ENCODE assay signal across 8 cellular contexts in the genomic region with DNA sequence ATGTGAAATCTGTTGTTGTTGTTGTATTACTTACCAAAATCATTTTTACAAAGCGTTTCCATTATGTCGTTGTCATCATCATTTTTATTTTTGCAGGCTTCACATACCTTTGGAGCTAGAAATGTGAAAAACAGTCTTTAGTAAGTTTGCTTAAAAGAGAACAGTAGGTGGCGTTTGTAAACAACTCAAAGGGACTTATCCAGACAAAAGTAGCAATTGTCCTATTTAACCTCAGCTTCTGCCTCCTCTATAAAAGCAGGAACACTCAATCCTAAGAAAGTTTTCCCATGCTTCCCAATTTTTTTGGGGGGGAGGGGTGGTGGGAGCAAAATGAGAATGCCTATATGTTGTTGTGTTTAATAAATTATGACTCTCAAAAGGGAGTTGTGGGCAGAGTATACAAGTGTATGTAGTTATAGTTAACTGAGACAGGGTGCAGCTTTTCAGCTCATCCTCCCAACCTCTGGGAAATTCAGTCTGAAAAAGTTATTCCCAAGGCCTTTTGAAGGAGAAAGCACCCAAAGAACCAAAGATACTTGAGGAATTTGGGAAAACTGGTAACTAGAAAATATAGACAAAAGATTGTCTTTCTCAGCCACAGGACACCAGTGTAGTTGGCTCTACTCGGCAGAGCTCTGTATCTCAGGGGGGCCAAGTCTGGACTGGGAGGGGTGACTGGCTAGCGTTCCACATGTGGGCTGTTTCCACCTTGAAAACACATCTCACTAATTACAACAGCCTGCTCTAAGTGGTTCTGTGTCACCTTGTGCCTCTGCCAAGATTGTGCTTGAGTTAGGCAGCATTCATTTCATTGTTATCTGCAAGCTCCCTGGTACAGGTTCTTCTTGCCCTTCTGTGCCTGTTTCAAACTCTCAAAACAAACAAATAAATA. TPM values are rescaled to one million over a fixed set of nuclear protein-coding genes. Genes with fewer than 3 reads are reported as not detected.
DNase-seq lines count a peak whose midpoint lies in the region; ATAC-seq, FAIRE-seq and TF ChIP-seq lines count a peak whose summit lies in the region.

No MANE protein-coding gene starts in this region.

- ATAC-seq in GM12878 (peak; percentile 67), HG02938 (IDR thresholded peaks at IDR 0.05; ENCODE audit: unreplicated experiment) (no peak)

- H3K9me3 ChIP-seq in DOHH2 (ENCODE audit: control insufficient read depth, insufficient read depth, low read length) (no peaks in the 10 kb centered on the region), GM12878 (replicated peaks; ENCODE audit: control insufficient read depth, insufficient read depth, low read length) (no peaks in the 10 kb centered on the region; the same call in 2 of the 3 replicates)

- CTCF ChIA-PET in GM12878 (lab: Yijun Ruan, JAX) = interaction anchor here (0.7 to 2.7 kb wide), 15 partner anchors 9 to 720 kb away, joined by 3 to 25 read pairs (median 3); no protein-coding TSS in a partner anchor

- H3K9me2 ChIP-seq in DOHH2 (replicated peaks; ENCODE audit: control insufficient read depth, low read length) = no peaks in the 10 kb centered on the region

- no peaks in the 10 kb centered on the region for H3K79me1 ChIP-seq in mesendoderm (ENCODE audit: low read length)

- SMC1A ChIA-PET in GM12878 (lab: Charles Lee; ENCODE audit: uncharacterized antibody, unreplicated experiment) = interaction anchor here (0.7 to 2.1 kb wide), 6 partner anchors 11 to 720 kb away, joined by 3 to 6 read pairs (median 3); no protein-coding TSS in a partner anchor

- H3K18ac ChIP-seq in mesendoderm (ENCODE audit: low read length) = no peak overlapping the region

- RAD21 ChIA-PET in GM12878 (lab: Charles Lee; ENCODE audit: unreplicated experiment) = interaction anchor here (0.6 to 1.3 kb wide), 11 partner anchors 184 to 830 kb away, joined by 3 to 6 read pairs (median 3); a partner anchor contains a TSS

- H2BK5ac ChIP-seq in mesendoderm (ENCODE audit: low read length) = no peak overlapping the region

- no peak for TF ChIP-seq POLR2A in GM12878 (IDR thresholded peaks at IDR 0.05; ENCODE audit: low read depth, low read length)

- 9% methylated on average over 5 of the region's 5 CpGs for WGBS in GM12878 (ENCODE audit: insufficient coverage, insufficient replicate concordance, low lambda C conversion rate, missing lambda C conversion rate)
- WGBS in mesendoderm (ENCODE audit: extremely low coverage, insufficient coverage, low lambda C conversion rate) = no CpG with 5 or more reads among the region's 5 CpGs

- H4K20me1 ChIP-seq in DOHH2 (ENCODE audit: control insufficient read depth, insufficient read depth, low read depth, low read length) = no peaks in the 10 kb centered on the region
- H4K20me1 ChIP-seq in KMS-11 (ENCODE audit: insufficient read depth) = no peaks in the 10 kb centered on the region
- no peaks in the 10 kb centered on the region for H4K20me1 ChIP-seq in GM12878 (ENCODE audit: control insufficient read depth, insufficient read depth)

- peak overlapping the region; percentile 50 for H3K56ac ChIP-seq in mesendoderm (ENCODE audit: low read length)

- H4K8ac ChIP-seq in mesendoderm (ENCODE audit: low read depth, low read length) = no peak overlapping the region

- H3F3A ChIP-seq in DOHH2 (ENCODE audit: control insufficient read depth, insufficient read depth) = no peaks in the 10 kb centered on the region

- no peak overlapping the region for H2BK15ac ChIP-seq in mesendoderm (replicated peaks; ENCODE audit: low read depth)

- H3K27ac ChIP-seq in DOHH2 (ENCODE audit: low read depth, low read length) = no peak overlapping the region
- no peak overlapping the region for H3K27ac ChIP-seq in KMS-11
- no peak overlapping the region for H3K27ac ChIP-seq in GM12878 (ENCODE audit: control insufficient read depth, insufficient read depth)
- H3K27ac ChIP-seq in mesendoderm (ENCODE audit: low read depth, low read length) = no peak overlapping the region

- no peak overlapping the region for H2AK5ac ChIP-seq in mesendoderm (ENCODE audit: low read length)

- peaks cover 28% of the 10 kb centered on the region for H3K27me3 ChIP-seq in DOHH2 (ENCODE audit: control insufficient read depth, low read length)
- H3K27me3 ChIP-seq in KMS-11 (ENCODE audit: insufficient read depth, low read depth) = no peaks in the 10 kb centered on the region
- peaks cover 19 to 30% of the 10 kb centered on the region in 2 experiments for H3K27me3 ChIP-seq in GM12878 (replicated peaks in 1 of 2; ENCODE audit: control insufficient read depth in 2 of 2, insufficient read depth in 2 of 2, low read length in 1 of 2)
- H3K27me3 ChIP-seq in mesendoderm (ENCODE audit: insufficient read depth, low read length, poor library complexity) = no peaks in the 10 kb centered on the region

- H3K9ac ChIP-seq in KMS-11 = no peak overlapping the region
- no peak overlapping the region for H3K9ac ChIP-seq in GM12878 (ENCODE audit: control insufficient read depth, insufficient read depth, low read length)
- H3K9ac ChIP-seq in mesendoderm (ENCODE audit: low read length) = peak overlapping the region; percentile 43

- in situ Hi-C loops in GM12878 (cut with MboI) = no loop called here

- no peak overlapping the region for H2AFZ ChIP-seq in KMS-11 (ENCODE audit: low read depth)
- no peak overlapping the region for H2AFZ ChIP-seq in GM12878 (ENCODE audit: control insufficient read depth, low read depth, low read length)

- H3K79me2 ChIP-seq in DOHH2 (ENCODE audit: control insufficient read depth, low read length) = no peaks in the 10 kb centered on the region
- H3K79me2 ChIP-seq in KMS-11 (ENCODE audit: insufficient read depth, low read depth) = no peaks in the 10 kb centered on the region
- no peaks in the 10 kb centered on the region for H3K79me2 ChIP-seq in GM12878 (ENCODE audit: control insufficient read depth, insufficient read depth, low read length)
- peaks cover 24% of the 10 kb centered on the region for H3K79me2 ChIP-seq in mesendoderm (ENCODE audit: control insufficient read depth, insufficient read depth, low read length)

- H3K36me3 ChIP-seq in DOHH2 (ENCODE audit: control insufficient read depth, low read length) (no peaks in the 10 kb centered on the region), KMS-11 (ENCODE audit: insufficient read depth) (no peaks in the 10 kb centered on the region), GM12878 (ENCODE audit: control insufficient read depth in 2 of 2, insufficient read depth in 2 of 2, low read length in 1 of 2) (no peaks in the 10 kb centered on the region), mesendoderm (ENCODE audit: control insufficient read depth, insufficient read depth, low read length) (no peaks in the 10 kb centered on the region)

- H3K4me2 ChIP-seq in DOHH2 (ENCODE audit: low read length) (no peak overlapping the region), KMS-11 (no peak overlapping the region), GM12878 (ENCODE audit: control insufficient read depth, insufficient read depth) (no peak overlapping the region), mesendoderm (ENCODE audit: low read length) (peak overlapping the region; percentile 46)

- peak; percentile 55 for TF ChIP-seq RAD21 in GM12878 (IDR thresholded peaks at IDR 0.05; ENCODE audit: insufficient read depth, low read depth, low read length)

- no peak for TF ChIP-seq EP300 in GM12878 (IDR thresholded peaks at IDR 0.05; ENCODE audit: borderline replicate concordance in 1 of 2, control insufficient read depth in 1 of 2, low read depth in 2 of 2, low read length in 2 of 2)

- FAIRE-seq in GM12878 (lab: Jason Lieb, UNC) = peak; percentile 81

- intact Hi-C loops in GM12878 (cut with micrococcal nuclease; ENCODE audit: unreplicated experiment) = loop anchor here (1.0 to 10.0 kb wide), 2 partner anchors 229 to 296 kb away; no protein-coding TSS in a partner anchor

- BruUV-seq in GM12878 (replicated peaks; lab: Mats Ljungman, UMichigan) = no TSS peak

- no peaks in the 10 kb centered on the region for H3K4me1 ChIP-seq in DOHH2 (ENCODE audit: control insufficient read depth, low read length)
- H3K4me1 ChIP-seq in KMS-11 (ENCODE audit: low read depth, poor library complexity, severe bottlenecking) = no peaks in the 10 kb centered on the region
- 0 out of 2 replicates have a peak, but pooled peaks cover 3% of the 10 kb centered on the region for H3K4me1 ChIP-seq in GM12878 (ENCODE audit: control insufficient read depth, insufficient read depth, low read length)
- peaks cover under 1% of the 10 kb centered on the region for H3K4me1 ChIP-seq in mesendoderm (ENCODE audit: control insufficient read depth, low read depth, low read length)

- DNase-seq in GM12878 (ENCODE audit: low read depth, low spot score) (no peak), mesendoderm (peak; percentile 67), 8988T (no peak), activated T-cell treated with anti-CD3 and anti-CD28 coated beads for 4 hours (no peak)
- DNase-seq in activated naive CD4-positive, alpha-beta T cell treated with anti-CD3 and anti-CD28 coated beads, Interleukin-2, amount 50 U/mL, for 16 hours = no peak

- H2BK120ac ChIP-seq in mesendoderm (ENCODE audit: low read depth, low read length) = no peak overlapping the region

- no peak overlapping the region for H3K4ac ChIP-seq in mesendoderm (ENCODE audit: low read depth, low read length)

- H4K5ac ChIP-seq in mesendoderm (ENCODE audit: low read length) = no peak overlapping the region

- no peak overlapping the region for H3K4me3 ChIP-seq in DOHH2 (ENCODE audit: low read length)
- no peak overlapping the region for H3K4me3 ChIP-seq in KMS-11 (IDR thresholded peaks at IDR 0.05; ENCODE audit: insufficient read depth, low read depth, low read length)
- no peak overlapping the region for H3K4me3 ChIP-seq in GM12878
- H3K4me3 ChIP-seq in mesendoderm (ENCODE audit: low read length) = peak overlapping the region; percentile 13

- POLR2A ChIA-PET in GM12878 (lab: Charles Lee) = no interaction called here

- no peak overlapping the region for H3K23ac ChIP-seq in mesendoderm (ENCODE audit: low read length)

- TF ChIP-seq CTCF in DOHH2 (IDR thresholded peaks at IDR 0.05; ENCODE audit: low read depth, low read length, poor library complexity, severe bottlenecking) = peak; percentile 63
- peak; percentile 71 for TF ChIP-seq CTCF in KMS-11 (conservative IDR thresholded peaks at IDR 0.05; ENCODE audit: low read depth, low read length)
- peak; percentile 34 to 52 (median 43) for TF ChIP-seq CTCF in GM12878 (IDR thresholded peaks at IDR 0.05 in 2 of 3, conservative IDR thresholded peaks at IDR 0.05 in 1 of 3; ENCODE audit: control insufficient read depth in 2 of 3, extremely low read depth in 1 of 3, insufficient read depth in 1 of 3, low read depth in 3 of 3, low read length in 3 of 3)

RNA-seq across cellular contexts. Expression of a gene that starts 2.8 kb away (rescaled TPM):
- not detected in 2 replicates for total RNA-seq in GM12878 (2013; cell fraction: nucleolus; rRNA removed)
- not detected in 2 replicates for total RNA-seq in GM12878 (2014; rRNA removed)
- total RNA-seq in GM12878 (2014; rRNA removed; fragmentation: Illumina TruSeq; extraction: Trizol) = not detected in 2 replicates
- total RNA-seq in GM12878 (2021) = 0.21 and 0.33 TPM in 2 replicates
- polyA plus RNA-seq in GM12878 (2011; ENCODE audit: low read depth) = not detected
- not detected in 2 replicates for polyA plus RNA-seq in GM12878 (2011; rRNA removed)
- not detected in 2 replicates for polyA plus RNA-seq in GM12878 (2011; cell fraction: cytosol; rRNA removed)
- not detected in 2 replicates for polyA plus RNA-seq in GM12878 (2011; cell fraction: nucleus; rRNA removed)
- not detected in 2 replicates for polyA plus RNA-seq in GM12878 (2012)
- not detected in 2 replicates for polyA plus RNA-seq in GM12878 (2014; fragmentation: Illumina TruSeq; extraction: Trizol)
- polyA plus RNA-seq in GM12878 (2014; fragmentation: Nextera tagmentation; extraction: Ambion mirVana) = not detected
- polyA plus RNA-seq in GM12878 (2014; rRNA removed) = not detected in 2 replicates
- polyA plus RNA-seq in GM12878 (2016; fragmentation: Nextera tagmentation; extraction: Ambion mirVana) = under 1 TPM; 0.11 to 0.16 TPM
- polyA minus RNA-seq in GM12878 (2011; rRNA and poly(A)+ RNA removed) = not detected in 2 replicates
- polyA minus RNA-seq in GM12878 (2011; cell fraction: cytosol; rRNA and poly(A)+ RNA removed) = not detected in 2 replicates
- not detected in 2 replicates for polyA minus RNA-seq in GM12878 (2011; cell fraction: nucleus; rRNA and poly(A)+ RNA removed)
- polyA plus RNA-seq in mesendoderm (2013, experiment 1 of 2) = 287 TPM
- polyA plus RNA-seq in mesendoderm (2013, experiment 2 of 2) = 303 TPM

RNA-seq across cellular contexts. Expression of a gene that starts 26.3 kb away (rescaled TPM):
- total RNA-seq in GM12878 (2013; cell fraction: nucleolus; rRNA removed) = not detected in 2 replicates
- not detected in 2 replicates for total RNA-seq in GM12878 (2014; rRNA removed)
- total RNA-seq in GM12878 (2014; rRNA removed; fragmentation: Illumina TruSeq; extraction: Trizol) = not detected in 2 replicates
- not detected in 2 replicates for total RNA-seq in GM12878 (2021)
- not detected for polyA plus RNA-seq in GM12878 (2011; ENCODE audit: low read depth)
- polyA plus RNA-seq in GM12878 (2011; rRNA removed) = not detected in 2 replicates
- polyA plus RNA-seq in GM12878 (2011; cell fraction: cytosol; rRNA removed) = not detected in 2 replicates
- not detected in 2 replicates for polyA plus RNA-seq in GM12878 (2011; cell fraction: nucleus; rRNA removed)
- polyA plus RNA-seq in GM12878 (2012) = not detected in 2 replicates
- polyA plus RNA-seq in GM12878 (2014; fragmentation: Illumina TruSeq; extraction: Trizol) = not detected in 2 replicates
- not detected for polyA plus RNA-seq in GM12878 (2014; fragmentation: Nextera tagmentation; extraction: Ambion mirVana)
- not detected in 2 replicates for polyA plus RNA-seq in GM12878 (2014; rRNA removed)
- not detected for polyA plus RNA-seq in GM12878 (2016; fragmentation: Nextera tagmentation; extraction: Ambion mirVana)
- polyA minus RNA-seq in GM12878 (2011; rRNA and poly(A)+ RNA removed) = not detected in 2 replicates
- not detected in 2 replicates for polyA minus RNA-seq in GM12878 (2011; cell fraction: cytosol; rRNA and poly(A)+ RNA removed)
- not detected in 2 replicates for polyA minus RNA-seq in GM12878 (2011; cell fraction: nucleus; rRNA and poly(A)+ RNA removed)
- 3.4 TPM for polyA plus RNA-seq in mesendoderm (2013, experiment 1 of 2)
- polyA plus RNA-seq in mesendoderm (2013, experiment 2 of 2) = 3.4 TPM
